Comparison of ENCODE assay signal across 1 cellular context in the genomic region with DNA sequence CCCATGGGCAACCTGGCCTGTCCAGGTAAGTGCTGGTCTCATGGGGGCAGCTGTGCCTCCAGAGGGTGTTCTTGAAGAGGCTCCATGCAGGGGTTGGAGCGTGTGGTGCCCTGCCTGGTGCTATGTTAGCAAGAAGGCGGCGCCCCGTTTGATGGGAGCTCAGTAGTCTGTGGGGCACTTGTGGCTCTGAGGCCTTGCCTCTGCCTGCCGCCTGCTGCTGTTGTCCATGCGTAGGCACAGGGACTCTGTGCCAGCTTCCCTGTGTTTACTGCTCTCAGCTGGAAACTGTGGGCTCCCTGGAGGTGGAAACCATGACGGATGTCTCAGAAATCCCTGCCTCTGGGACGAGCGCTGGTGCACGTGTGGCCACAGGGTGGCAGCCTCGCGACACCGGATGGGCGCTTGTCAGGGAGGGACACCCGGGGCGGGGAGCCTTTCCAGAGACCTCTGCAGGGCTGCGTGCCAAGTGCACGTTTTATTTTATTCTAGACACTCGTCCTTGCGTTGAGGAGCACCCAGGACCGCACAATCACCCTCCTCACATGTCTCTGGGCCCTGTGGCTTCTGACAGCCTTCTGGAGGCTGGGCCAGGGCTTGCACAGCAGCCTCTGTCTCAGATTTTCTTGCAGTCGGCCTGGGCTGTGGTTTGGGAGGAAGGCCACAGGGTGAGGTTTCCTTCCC.
A peak's percentile ranks its signal among the peaks of the same experiment; 100 is the strongest.
TF ChIP-seq lines count a peak whose summit lies in the region.

No MANE protein-coding gene starts in this region.

TF ChIP-seq in HepG2, 621 proteins besides CTCF, POLR2A, EP300 and RAD21 (continued from another document and continues in another):
- TF ChIP-seq, protein P1, sequence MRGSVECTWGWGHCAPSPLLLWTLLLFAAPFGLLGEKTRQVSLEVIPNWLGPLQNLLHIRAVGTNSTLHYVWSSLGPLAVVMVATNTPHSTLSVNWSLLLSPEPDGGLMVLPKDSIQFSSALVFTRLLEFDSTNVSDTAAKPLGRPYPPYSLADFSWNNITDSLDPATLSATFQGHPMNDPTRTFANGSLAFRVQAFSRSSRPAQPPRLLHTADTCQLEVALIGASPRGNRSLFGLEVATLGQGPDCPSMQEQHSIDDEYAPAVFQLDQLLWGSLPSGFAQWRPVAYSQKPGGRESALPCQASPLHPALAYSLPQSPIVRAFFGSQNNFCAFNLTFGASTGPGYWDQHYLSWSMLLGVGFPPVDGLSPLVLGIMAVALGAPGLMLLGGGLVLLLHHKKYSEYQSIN (CRISPR knock-in tag; IDR thresholded peaks at IDR 0.05; ENCODE audit: borderline replicate concordance): no peak
- TF ChIP-seq TBP (CRISPR knock-in tag; IDR thresholded peaks at IDR 0.05) (no peak), ZNF3 (CRISPR knock-in tag; IDR thresholded peaks at IDR 0.05) (no peak), MEIS2 (CRISPR knock-in tag; IDR thresholded peaks at IDR 0.05) (no peak), SMAD9 (CRISPR knock-in tag; IDR thresholded peaks at IDR 0.05) (no peak), ZNF878 (CRISPR knock-in tag; IDR thresholded peaks at IDR 0.05) (no peak), DPF2 (CRISPR knock-in tag; IDR thresholded peaks at IDR 0.05; ENCODE audit: borderline replicate concordance, low read depth) (no peak), ARNTL (CRISPR knock-in tag; IDR thresholded peaks at IDR 0.05) (no peak), NFIB (CRISPR knock-in tag; IDR thresholded peaks at IDR 0.05; ENCODE audit: borderline replicate concordance) (no peak), NCOR1 (IDR thresholded peaks at IDR 0.05; ENCODE audit: borderline replicate concordance, low read length) (no peak), CEBPG (CRISPR knock-in tag; IDR thresholded peaks at IDR 0.05) (no peak), SP5 (CRISPR knock-in tag; IDR thresholded peaks at IDR 0.05; ENCODE audit: borderline replicate concordance, low read depth) (no peak), SRSF4 (IDR thresholded peaks at IDR 0.05; ENCODE audit: low read depth, low read length, poor library complexity, severe bottlenecking) (no peak), ZNF232 (CRISPR knock-in tag; IDR thresholded peaks at IDR 0.05; ENCODE audit: borderline replicate concordance) (no peak), SALL1 (CRISPR knock-in tag; IDR thresholded peaks at IDR 0.05) (0 out of 2 replicates have a peak, but pooled peaks have one; percentile 21), EED (CRISPR knock-in tag; IDR thresholded peaks at IDR 0.05) (no peak), ZFYVE20 (CRISPR knock-in tag; IDR thresholded peaks at IDR 0.05; ENCODE audit: borderline replicate concordance, low read depth) (no peak), ZNF282 (IDR thresholded peaks at IDR 0.05; ENCODE audit: partially characterized antibody) (no peak), SNAI1 (CRISPR knock-in tag; IDR thresholded peaks at IDR 0.05; ENCODE audit: borderline replicate concordance) (no peak), REL (CRISPR knock-in tag; conservative IDR thresholded peaks at IDR 0.05) (no peak), ZNF264 (CRISPR knock-in tag; IDR thresholded peaks at IDR 0.05) (no peak), ZNF879 (CRISPR knock-in tag; IDR thresholded peaks at IDR 0.05) (no peak), ZNF652 (CRISPR knock-in tag; IDR thresholded peaks at IDR 0.05; ENCODE audit: borderline replicate concordance, low read depth) (no peak), NONO (IDR thresholded peaks at IDR 0.05) (no peak), NONO (CRISPR knock-in tag; conservative IDR thresholded peaks at IDR 0.05) (no peak), YY1 (IDR thresholded peaks at IDR 0.05; ENCODE audit: insufficient read depth, insufficient replicate concordance, low read depth, low read length) (peak; percentile 12), ZNF207 (IDR thresholded peaks at IDR 0.05; ENCODE audit: borderline replicate concordance) (no peak), ZNF558 (CRISPR knock-in tag; IDR thresholded peaks at IDR 0.05; ENCODE audit: borderline replicate concordance) (no peak)
- TF ChIP-seq, protein P2, sequence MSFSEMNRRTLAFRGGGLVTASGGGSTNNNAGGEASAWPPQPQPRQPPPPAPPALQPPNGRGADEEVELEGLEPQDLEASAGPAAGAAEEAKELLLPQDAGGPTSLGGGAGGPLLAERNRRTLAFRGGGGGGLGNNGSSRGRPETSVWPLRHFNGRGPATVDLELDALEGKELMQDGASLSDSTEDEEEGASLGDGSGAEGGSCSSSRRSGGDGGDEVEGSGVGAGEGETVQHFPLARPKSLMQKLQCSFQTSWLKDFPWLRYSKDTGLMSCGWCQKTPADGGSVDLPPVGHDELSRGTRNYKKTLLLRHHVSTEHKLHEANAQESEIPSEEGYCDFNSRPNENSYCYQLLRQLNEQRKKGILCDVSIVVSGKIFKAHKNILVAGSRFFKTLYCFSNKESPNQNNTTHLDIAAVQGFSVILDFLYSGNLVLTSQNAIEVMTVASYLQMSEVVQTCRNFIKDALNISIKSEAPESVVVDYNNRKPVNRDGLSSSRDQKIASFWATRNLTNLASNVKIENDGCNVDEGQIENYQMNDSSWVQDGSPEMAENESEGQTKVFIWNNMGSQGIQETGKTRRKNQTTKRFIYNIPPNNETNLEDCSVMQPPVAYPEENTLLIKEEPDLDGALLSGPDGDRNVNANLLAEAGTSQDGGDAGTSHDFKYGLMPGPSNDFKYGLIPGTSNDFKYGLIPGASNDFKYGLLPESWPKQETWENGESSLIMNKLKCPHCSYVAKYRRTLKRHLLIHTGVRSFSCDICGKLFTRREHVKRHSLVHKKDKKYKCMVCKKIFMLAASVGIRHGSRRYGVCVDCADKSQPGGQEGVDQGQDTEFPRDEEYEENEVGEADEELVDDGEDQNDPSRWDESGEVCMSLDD (CRISPR knock-in tag; IDR thresholded peaks at IDR 0.05; ENCODE audit: borderline replicate concordance): no peak
- TF ChIP-seq, protein P3, sequence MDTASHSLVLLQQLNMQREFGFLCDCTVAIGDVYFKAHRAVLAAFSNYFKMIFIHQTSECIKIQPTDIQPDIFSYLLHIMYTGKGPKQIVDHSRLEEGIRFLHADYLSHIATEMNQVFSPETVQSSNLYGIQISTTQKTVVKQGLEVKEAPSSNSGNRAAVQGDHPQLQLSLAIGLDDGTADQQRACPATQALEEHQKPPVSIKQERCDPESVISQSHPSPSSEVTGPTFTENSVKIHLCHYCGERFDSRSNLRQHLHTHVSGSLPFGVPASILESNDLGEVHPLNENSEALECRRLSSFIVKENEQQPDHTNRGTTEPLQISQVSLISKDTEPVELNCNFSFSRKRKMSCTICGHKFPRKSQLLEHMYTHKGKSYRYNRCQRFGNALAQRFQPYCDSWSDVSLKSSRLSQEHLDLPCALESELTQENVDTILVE (CRISPR knock-in tag; IDR thresholded peaks at IDR 0.05): no peak
- TF ChIP-seq, protein P4, sequence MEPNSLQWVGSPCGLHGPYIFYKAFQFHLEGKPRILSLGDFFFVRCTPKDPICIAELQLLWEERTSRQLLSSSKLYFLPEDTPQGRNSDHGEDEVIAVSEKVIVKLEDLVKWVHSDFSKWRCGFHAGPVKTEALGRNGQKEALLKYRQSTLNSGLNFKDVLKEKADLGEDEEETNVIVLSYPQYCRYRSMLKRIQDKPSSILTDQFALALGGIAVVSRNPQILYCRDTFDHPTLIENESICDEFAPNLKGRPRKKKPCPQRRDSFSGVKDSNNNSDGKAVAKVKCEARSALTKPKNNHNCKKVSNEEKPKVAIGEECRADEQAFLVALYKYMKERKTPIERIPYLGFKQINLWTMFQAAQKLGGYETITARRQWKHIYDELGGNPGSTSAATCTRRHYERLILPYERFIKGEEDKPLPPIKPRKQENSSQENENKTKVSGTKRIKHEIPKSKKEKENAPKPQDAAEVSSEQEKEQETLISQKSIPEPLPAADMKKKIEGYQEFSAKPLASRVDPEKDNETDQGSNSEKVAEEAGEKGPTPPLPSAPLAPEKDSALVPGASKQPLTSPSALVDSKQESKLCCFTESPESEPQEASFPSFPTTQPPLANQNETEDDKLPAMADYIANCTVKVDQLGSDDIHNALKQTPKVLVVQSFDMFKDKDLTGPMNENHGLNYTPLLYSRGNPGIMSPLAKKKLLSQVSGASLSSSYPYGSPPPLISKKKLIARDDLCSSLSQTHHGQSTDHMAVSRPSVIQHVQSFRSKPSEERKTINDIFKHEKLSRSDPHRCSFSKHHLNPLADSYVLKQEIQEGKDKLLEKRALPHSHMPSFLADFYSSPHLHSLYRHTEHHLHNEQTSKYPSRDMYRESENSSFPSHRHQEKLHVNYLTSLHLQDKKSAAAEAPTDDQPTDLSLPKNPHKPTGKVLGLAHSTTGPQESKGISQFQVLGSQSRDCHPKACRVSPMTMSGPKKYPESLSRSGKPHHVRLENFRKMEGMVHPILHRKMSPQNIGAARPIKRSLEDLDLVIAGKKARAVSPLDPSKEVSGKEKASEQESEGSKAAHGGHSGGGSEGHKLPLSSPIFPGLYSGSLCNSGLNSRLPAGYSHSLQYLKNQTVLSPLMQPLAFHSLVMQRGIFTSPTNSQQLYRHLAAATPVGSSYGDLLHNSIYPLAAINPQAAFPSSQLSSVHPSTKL (CRISPR knock-in tag; IDR thresholded peaks at IDR 0.05): 0 out of 2 replicates have a peak, but pooled peaks have one; percentile 11
- TF ChIP-seq, protein P5, sequence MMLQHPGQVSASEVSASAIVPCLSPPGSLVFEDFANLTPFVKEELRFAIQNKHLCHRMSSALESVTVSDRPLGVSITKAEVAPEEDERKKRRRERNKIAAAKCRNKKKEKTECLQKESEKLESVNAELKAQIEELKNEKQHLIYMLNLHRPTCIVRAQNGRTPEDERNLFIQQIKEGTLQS (CRISPR knock-in tag; IDR thresholded peaks at IDR 0.05): no peak
- TF ChIP-seq, protein P6, sequence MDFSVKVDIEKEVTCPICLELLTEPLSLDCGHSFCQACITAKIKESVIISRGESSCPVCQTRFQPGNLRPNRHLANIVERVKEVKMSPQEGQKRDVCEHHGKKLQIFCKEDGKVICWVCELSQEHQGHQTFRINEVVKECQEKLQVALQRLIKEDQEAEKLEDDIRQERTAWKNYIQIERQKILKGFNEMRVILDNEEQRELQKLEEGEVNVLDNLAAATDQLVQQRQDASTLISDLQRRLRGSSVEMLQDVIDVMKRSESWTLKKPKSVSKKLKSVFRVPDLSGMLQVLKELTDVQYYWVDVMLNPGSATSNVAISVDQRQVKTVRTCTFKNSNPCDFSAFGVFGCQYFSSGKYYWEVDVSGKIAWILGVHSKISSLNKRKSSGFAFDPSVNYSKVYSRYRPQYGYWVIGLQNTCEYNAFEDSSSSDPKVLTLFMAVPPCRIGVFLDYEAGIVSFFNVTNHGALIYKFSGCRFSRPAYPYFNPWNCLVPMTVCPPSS (IDR thresholded peaks at IDR 0.05): no peak
- TF ChIP-seq, protein P7, sequence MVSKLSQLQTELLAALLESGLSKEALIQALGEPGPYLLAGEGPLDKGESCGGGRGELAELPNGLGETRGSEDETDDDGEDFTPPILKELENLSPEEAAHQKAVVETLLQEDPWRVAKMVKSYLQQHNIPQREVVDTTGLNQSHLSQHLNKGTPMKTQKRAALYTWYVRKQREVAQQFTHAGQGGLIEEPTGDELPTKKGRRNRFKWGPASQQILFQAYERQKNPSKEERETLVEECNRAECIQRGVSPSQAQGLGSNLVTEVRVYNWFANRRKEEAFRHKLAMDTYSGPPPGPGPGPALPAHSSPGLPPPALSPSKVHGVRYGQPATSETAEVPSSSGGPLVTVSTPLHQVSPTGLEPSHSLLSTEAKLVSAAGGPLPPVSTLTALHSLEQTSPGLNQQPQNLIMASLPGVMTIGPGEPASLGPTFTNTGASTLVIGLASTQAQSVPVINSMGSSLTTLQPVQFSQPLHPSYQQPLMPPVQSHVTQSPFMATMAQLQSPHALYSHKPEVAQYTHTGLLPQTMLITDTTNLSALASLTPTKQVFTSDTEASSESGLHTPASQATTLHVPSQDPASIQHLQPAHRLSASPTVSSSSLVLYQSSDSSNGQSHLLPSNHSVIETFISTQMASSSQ (IDR thresholded peaks at IDR 0.05; ENCODE audit: low read depth): no peak
- TF ChIP-seq, protein P7 (CRISPR knock-in tag; IDR thresholded peaks at IDR 0.05; ENCODE audit: borderline replicate concordance): no peak
- TF ChIP-seq, protein P8, sequence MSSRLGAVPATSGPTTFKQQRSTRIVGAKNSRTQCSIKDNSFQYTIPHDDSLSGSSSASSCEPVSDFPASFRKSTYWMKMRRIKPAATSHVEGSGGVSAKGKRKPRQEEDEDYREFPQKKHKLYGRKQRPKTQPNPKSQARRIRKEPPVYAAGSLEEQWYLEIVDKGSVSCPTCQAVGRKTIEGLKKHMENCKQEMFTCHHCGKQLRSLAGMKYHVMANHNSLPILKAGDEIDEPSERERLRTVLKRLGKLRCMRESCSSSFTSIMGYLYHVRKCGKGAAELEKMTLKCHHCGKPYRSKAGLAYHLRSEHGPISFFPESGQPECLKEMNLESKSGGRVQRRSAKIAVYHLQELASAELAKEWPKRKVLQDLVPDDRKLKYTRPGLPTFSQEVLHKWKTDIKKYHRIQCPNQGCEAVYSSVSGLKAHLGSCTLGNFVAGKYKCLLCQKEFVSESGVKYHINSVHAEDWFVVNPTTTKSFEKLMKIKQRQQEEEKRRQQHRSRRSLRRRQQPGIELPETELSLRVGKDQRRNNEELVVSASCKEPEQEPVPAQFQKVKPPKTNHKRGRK (CRISPR knock-in tag; IDR thresholded peaks at IDR 0.05): no peak
- TF ChIP-seq, protein P9, sequence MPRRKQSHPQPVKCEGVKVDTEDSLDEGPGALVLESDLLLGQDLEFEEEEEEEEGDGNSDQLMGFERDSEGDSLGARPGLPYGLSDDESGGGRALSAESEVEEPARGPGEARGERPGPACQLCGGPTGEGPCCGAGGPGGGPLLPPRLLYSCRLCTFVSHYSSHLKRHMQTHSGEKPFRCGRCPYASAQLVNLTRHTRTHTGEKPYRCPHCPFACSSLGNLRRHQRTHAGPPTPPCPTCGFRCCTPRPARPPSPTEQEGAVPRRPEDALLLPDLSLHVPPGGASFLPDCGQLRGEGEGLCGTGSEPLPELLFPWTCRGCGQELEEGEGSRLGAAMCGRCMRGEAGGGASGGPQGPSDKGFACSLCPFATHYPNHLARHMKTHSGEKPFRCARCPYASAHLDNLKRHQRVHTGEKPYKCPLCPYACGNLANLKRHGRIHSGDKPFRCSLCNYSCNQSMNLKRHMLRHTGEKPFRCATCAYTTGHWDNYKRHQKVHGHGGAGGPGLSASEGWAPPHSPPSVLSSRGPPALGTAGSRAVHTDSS (CRISPR knock-in tag; conservative IDR thresholded peaks at IDR 0.05): no peak
